Comparison of ENCODE assay signal across 13 cellular contexts in the genomic region with DNA sequence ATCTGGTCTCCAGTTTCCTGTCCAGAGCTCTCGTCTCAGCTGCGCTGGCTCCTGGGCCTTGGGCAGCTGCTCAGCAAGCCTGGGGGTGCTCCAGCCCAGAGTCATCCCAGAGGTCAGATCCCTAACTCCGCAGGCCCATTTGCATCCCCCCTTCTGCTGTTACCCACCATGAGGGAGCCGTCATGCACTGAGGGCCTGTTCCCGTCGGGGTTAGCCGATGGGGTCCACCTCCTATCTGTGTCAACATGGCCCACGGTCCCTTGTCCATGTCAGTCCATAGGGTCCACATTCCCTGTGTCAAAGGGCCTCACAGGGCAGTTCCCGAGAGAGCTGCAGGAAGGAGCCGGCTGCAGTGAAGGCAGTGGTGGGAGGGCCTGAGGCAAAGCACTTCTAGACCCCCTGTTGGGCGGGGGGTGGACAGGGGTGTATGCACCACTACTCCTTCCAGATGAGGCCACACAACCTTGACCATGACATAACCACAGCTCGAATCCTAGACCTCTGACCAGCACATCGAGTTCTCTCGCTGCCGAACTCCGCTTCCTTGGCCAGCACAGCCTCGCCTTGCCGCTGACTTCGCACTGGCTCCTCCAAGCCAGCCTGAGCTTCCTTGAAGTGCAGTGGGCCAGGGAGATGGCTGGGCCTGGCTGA. TPM values are rescaled to one million over a fixed set of nuclear protein-coding genes. Genes with fewer than 3 reads are reported as not detected.
DNase-seq lines count a peak whose midpoint lies in the region; ATAC-seq and TF ChIP-seq lines count a peak whose summit lies in the region.
"Had no signal": no experiment of that assay in that cellular context is flagged by ENCODE, and none has a peak within 500 bp of the region (broad histone marks: within the 10 kb centered on the region; RNA-seq: fewer than 3 reads in every experiment).

No MANE protein-coding gene starts in this region.

- intact Hi-C loops in CD8-positive, alpha-beta T cell (cut with DNase I, micrococcal nuclease): loop anchor here in 1 of 2 experiments (10.0 kb wide), 1 partner anchor 443 kb away; no protein-coding TSS in a partner anchor
- intact Hi-C loops in activated CD4-positive, alpha-beta memory T cell treated with anti-CD3 and anti-CD28 coated beads for 36 hours (cut with micrococcal nuclease): no loop called here

- H3K9me3 Mint-ChIP-seq in CD8-positive, alpha-beta T cell: no peaks in the 10 kb centered on the region
- H3K9me3 Mint-ChIP-seq in activated CD4-positive, alpha-beta memory T cell treated with anti-CD3 and anti-CD28 coated beads for 36 hours: no peaks in the 10 kb centered on the region
- H3K9me3 Mint-ChIP-seq in glutamatergic neuron (ENCODE audit: unreplicated experiment): peaks cover 5% of the 10 kb centered on the region

- H3K36me3 ChIP-seq in CD8-positive, alpha-beta T cell (ENCODE audit: insufficient read depth, low read length): peaks cover 88% of the 10 kb centered on the region
- H3K36me3 ChIP-seq in osteoblast (ENCODE audit: insufficient read depth, low read length): peaks cover 90% of the 10 kb centered on the region
- peaks cover 100% of the 10 kb centered on the region for H3K36me3 ChIP-seq in WERI-Rb-1

- H4K20me1 ChIP-seq in osteoblast (ENCODE audit: insufficient read depth, low read length): peaks cover 80% of the 10 kb centered on the region

- H3K4me1 ChIP-seq in CD8-positive, alpha-beta T cell (ENCODE audit: insufficient read depth, low read length): peaks cover 52% of the 10 kb centered on the region
- H3K4me1 ChIP-seq in osteoblast (ENCODE audit: insufficient read depth, low read length): peaks cover 46% of the 10 kb centered on the region
- H3K4me1 ChIP-seq: SJCRH30 had no signal

- H2AFZ ChIP-seq in osteoblast (ENCODE audit: low read length): no peak overlapping the region

- H3K4me3 ChIP-seq in CD8-positive, alpha-beta T cell (ENCODE audit: low read depth, low read length): no peak overlapping the region
- H3K4me3 ChIP-seq in osteoblast (ENCODE audit: insufficient read depth, low read length) (no peak overlapping the region), WERI-Rb-1 (ENCODE audit: low read depth, low read length) (no peak overlapping the region)
- H3K4me3 ChIP-seq: SJCRH30 had no signal

- H3K79me2 ChIP-seq in osteoblast (ENCODE audit: insufficient read depth, low read length): peaks cover 91% of the 10 kb centered on the region

- ATAC-seq in CD8-positive, alpha-beta T cell: no peak
- no peak for ATAC-seq in GM21381 (IDR thresholded peaks at IDR 0.05; ENCODE audit: unreplicated experiment)
- ATAC-seq: stimulated activated naive CD8-positive, alpha-beta T cell treated with anti-CD3 and anti-CD28 coated beads, Interleukin-15, Interleukin-2, amounts not matched to agents 100 U/mL and 50 U/mL, for 24 hours had no signal

- H3K27me3 Mint-ChIP-seq in CD8-positive, alpha-beta T cell (ENCODE audit: low read depth): no peaks in the 10 kb centered on the region
- H3K27me3 Mint-ChIP-seq in activated CD4-positive, alpha-beta memory T cell treated with anti-CD3 and anti-CD28 coated beads for 36 hours: no peaks in the 10 kb centered on the region
- peaks cover 11% of the 10 kb centered on the region for H3K27me3 Mint-ChIP-seq in glutamatergic neuron (ENCODE audit: unreplicated experiment)

- H3K4me2 ChIP-seq in osteoblast (ENCODE audit: insufficient read depth, low read length): no peak overlapping the region

- peak in 1 of 7 experiments; percentile 12 for DNase-seq in CD8-positive, alpha-beta T cell
- no peak for DNase-seq in activated CD4-positive, alpha-beta memory T cell treated with anti-CD3 and anti-CD28 coated beads for 36 hours
- DNase-seq in glutamatergic neuron: no peak
- peak; percentile 64 for DNase-seq in osteoblast (ENCODE audit: insufficient read length, low spot score, missing footprints)
- no peak for DNase-seq in WERI-Rb-1
- no peak for DNase-seq in NCI-H446 treated with DMSO at 0.1 percent for 48 hours (lab: John Stamatoyannopoulos, UW)
- DNase-seq in OCI-M1 (lab: John Stamatoyannopoulos, UW): no peak
- DNase-seq: NCI-H1694; NCI-H774; SJCRH30; stimulated activated CD4-positive, alpha-beta T cell treated with anti-CD3 and anti-CD28 coated beads, Interleukin-4, amount 100 ng/mL, for 24 hours; stimulated activated naive CD8-positive, alpha-beta T cell treated with anti-CD3 and anti-CD28 coated beads, Interleukin-15, Interleukin-2, amounts not matched to agents 100 U/mL and 50 U/mL, for 24 hours had no signal

- H3K27ac ChIP-seq in CD8-positive, alpha-beta T cell (ENCODE audit: low read depth, low read length): no peak overlapping the region
- H3K27ac ChIP-seq in osteoblast (ENCODE audit: low read depth, low read length) (no peak overlapping the region), WERI-Rb-1 (no peak overlapping the region)
- H3K27ac ChIP-seq: SJCRH30 had no signal

- CTCF ChIA-PET in CD8-positive, alpha-beta T cell (lab: Charles Lee): interaction anchor here (0.8 to 1.5 kb wide), 2 partner anchors 8 to 18 kb away, joined by 3 read pairs; no protein-coding TSS in a partner anchor
- CTCF ChIA-PET in activated CD4-positive, alpha-beta memory T cell treated with anti-CD3 and anti-CD28 coated beads for 36 hours (lab: Charles Lee): interaction anchor here (0.7 kb wide), 1 partner anchor 26 kb away, joined by 3 read pairs; no protein-coding TSS in a partner anchor

- TF ChIP-seq CTCF in CD8-positive, alpha-beta T cell (IDR thresholded peaks at IDR 0.05): no peak
- TF ChIP-seq CTCF in glutamatergic neuron (IDR thresholded peaks at IDR 0.05; ENCODE audit: partially characterized antibody, unreplicated experiment) (no peak), osteoblast (IDR thresholded peaks at IDR 0.05; ENCODE audit: extremely low read depth, low read depth, low read length) (no peak), WERI-Rb-1 (IDR thresholded peaks at IDR 0.05; ENCODE audit: low read depth, low read length) (no peak)

- peaks cover 70% of the 10 kb centered on the region for H3K4me1 Mint-ChIP-seq in CD8-positive, alpha-beta T cell (ENCODE audit: low read depth)
- peaks cover 56% of the 10 kb centered on the region for H3K4me1 Mint-ChIP-seq in activated CD4-positive, alpha-beta memory T cell treated with anti-CD3 and anti-CD28 coated beads for 36 hours (ENCODE audit: low read depth)
- H3K4me1 Mint-ChIP-seq in glutamatergic neuron (ENCODE audit: low read depth, unreplicated experiment): peaks cover 26% of the 10 kb centered on the region

- H3K27ac Mint-ChIP-seq in CD8-positive, alpha-beta T cell: peak overlapping the region; percentile 69
- H3K27ac Mint-ChIP-seq in activated CD4-positive, alpha-beta memory T cell treated with anti-CD3 and anti-CD28 coated beads for 36 hours: peak overlapping the region; percentile 87
- peak overlapping the region; percentile 33 for H3K27ac Mint-ChIP-seq in glutamatergic neuron (ENCODE audit: unreplicated experiment)

- POLR2A ChIA-PET in CD8-positive, alpha-beta T cell (lab: Charles Lee): no interaction called here
- POLR2A ChIA-PET in activated CD4-positive, alpha-beta memory T cell treated with anti-CD3 and anti-CD28 coated beads for 36 hours (lab: Charles Lee): interaction anchor here (0.6 kb wide), 1 partner anchor 17 kb away, joined by 3 read pairs; no protein-coding TSS in a partner anchor

- peaks cover 96% of the 10 kb centered on the region for H3K36me3 Mint-ChIP-seq in CD8-positive, alpha-beta T cell
- H3K36me3 Mint-ChIP-seq in activated CD4-positive, alpha-beta memory T cell treated with anti-CD3 and anti-CD28 coated beads for 36 hours: peaks cover 82% of the 10 kb centered on the region
- no peaks in the 10 kb centered on the region for H3K36me3 Mint-ChIP-seq in glutamatergic neuron (ENCODE audit: unreplicated experiment)

- no peak overlapping the region for H3K4me3 Mint-ChIP-seq in CD8-positive, alpha-beta T cell
- no peak overlapping the region for H3K4me3 Mint-ChIP-seq in activated CD4-positive, alpha-beta memory T cell treated with anti-CD3 and anti-CD28 coated beads for 36 hours
- no peak overlapping the region for H3K4me3 Mint-ChIP-seq in glutamatergic neuron (ENCODE audit: unreplicated experiment)

- no peaks in the 10 kb centered on the region for H3K9me3 ChIP-seq in CD8-positive, alpha-beta T cell (ENCODE audit: low read length)
- H3K9me3 ChIP-seq in osteoblast (ENCODE audit: low read depth, low read length) (no peaks in the 10 kb centered on the region), WERI-Rb-1 (ENCODE audit: severe bottlenecking) (no peaks in the 10 kb centered on the region)
- H3K9me3 ChIP-seq: SJCRH30 had no signal

- H3K27me3 ChIP-seq in CD8-positive, alpha-beta T cell (ENCODE audit: insufficient read depth, low read length): no peaks in the 10 kb centered on the region
- H3K27me3 ChIP-seq in osteoblast (ENCODE audit: insufficient read depth, low read length) (no peaks in the 10 kb centered on the region), WERI-Rb-1 (ENCODE audit: insufficient read depth, low read depth, severe bottlenecking) (no peaks in the 10 kb centered on the region)
- H3K27me3 ChIP-seq: SJCRH30 had no signal

RNA-seq across cellular contexts. Expression of gene WDR1, which starts 24.9 kb away (rescaled TPM):
- total RNA-seq in CD8-positive, alpha-beta T cell: 100 to 1,000 TPM; 220 to 224 TPM
- total RNA-seq in activated CD4-positive, alpha-beta memory T cell treated with anti-CD3 and anti-CD28 coated beads for 36 hours: 100 to 1,000 TPM; 351 to 353 TPM
- total RNA-seq in glutamatergic neuron (ENCODE audit: unreplicated experiment): 161 TPM
- total RNA-seq in osteoblast: 265 and 314 TPM in 2 replicates

Comparison
In these comparisons a context has a peak if more than half of its experiments do, and no peak if none do; other contexts are left out.
1. H3K27ac Mint-ChIP-seq: peak in every context shown above with its lines; median percentile 87 in activated CD4-positive, alpha-beta memory T cell treated with anti-CD3 and anti-CD28 coated beads for 36 hours; 69 in CD8-positive, alpha-beta T cell; 33 in glutamatergic neuron.